Comparison of ENCODE assay signal across 27 cellular contexts in the genomic region with DNA sequence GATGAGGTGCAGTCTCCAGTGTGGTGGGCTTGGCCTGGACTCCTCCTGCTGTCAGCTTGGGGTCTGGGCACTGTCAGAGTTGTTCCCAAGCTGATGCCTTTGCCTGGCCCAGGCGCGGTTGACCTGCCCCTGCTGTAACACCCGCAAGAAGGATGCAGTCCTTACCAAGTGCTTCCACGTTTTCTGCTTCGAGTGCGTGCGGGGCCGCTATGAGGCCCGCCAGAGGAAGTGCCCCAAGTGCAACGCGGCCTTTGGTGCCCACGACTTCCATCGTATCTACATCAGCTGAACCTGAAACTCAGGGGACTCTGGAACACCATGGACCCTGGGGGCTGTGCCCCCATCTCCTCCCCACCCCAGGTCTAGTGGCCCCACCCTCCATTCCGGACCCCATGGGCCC.
"Had no signal": no experiment of that assay in that cellular context is flagged by ENCODE, and none has a peak within 500 bp of the region (broad histone marks: within the 10 kb centered on the region; RNA-seq: fewer than 3 reads in every experiment).

No MANE protein-coding gene starts in this region.

- H3K27ac Mint-ChIP-seq: endodermal cell; natural killer cell treated with Interleukin-12 subunit alpha and Interleukin-12 subunit beta and Interleukin-15 and Interleukin-18, amount 100 ng/mL, for 72 hours; neural progenitor cell; stimulated activated memory B cell treated with anti-CD40 and anti-IgM and Interleukin-4, amounts not matched to agents 10 μg/mL and 1 μg/mL and 100 μg/mL, for 72 hours had no signal

- FAIRE-seq: colon, kidney had no signal

- H3K27me3 Mint-ChIP-seq: dendritic cell treated with granulocyte-macrophage colony-stimulating factor and Interleukin-4, amounts not matched to agents 40 ng/mL and 50 ng/mL, for 4 days; type B pancreatic cell had no signal

- DNase-seq: effector CD8-positive, alpha-beta T cell; endodermal cell; foreskin fibroblast; gastrocnemius medialis; head of caudate nucleus; kidney; mesenchymal stem cell; mucosa of descending colon; naive B cell; stimulated activated CD4-positive, alpha-beta T cell treated with anti-CD3 and anti-CD28 coated beads, Interleukin-4, amount 100 ng/mL, for 4 hours; stimulated activated naive CD8-positive, alpha-beta T cell treated with anti-CD3 and anti-CD28 coated beads, Interleukin-15, Interleukin-2, amounts not matched to agents 100 U/mL and 50 U/mL, for 24 hours; substantia nigra; testis; tibial artery had no signal

- H3K27me3 ChIP-seq: gastrocnemius medialis, neural progenitor cell, testis, tibial artery had no signal

- H3K36me3 ChIP-seq: neural progenitor cell had no signal

- H3K4me2 ChIP-seq: neural progenitor cell had no signal

- H3K9me3 ChIP-seq: gastrocnemius medialis, mucosa of descending colon, psoas muscle, spleen, testis, tibial artery had no signal

- H3K4me3 ChIP-seq: mucosa of descending colon, neural progenitor cell, skin epidermis, testis, tibial artery had no signal

- H3K27ac ChIP-seq: neural progenitor cell, psoas muscle, testis had no signal

- H2AFZ ChIP-seq: neural progenitor cell had no signal

- ATAC-seq: esophagus mucosa; gastrocnemius medialis; left lobe of liver; mucosa of descending colon; natural killer cell treated with Interleukin-12 subunit alpha and Interleukin-12 subunit beta and Interleukin-15 and Interleukin-18, amount 100 ng/mL, for 72 hours; psoas muscle; right cardiac atrium; stimulated activated memory B cell treated with anti-CD40 and anti-IgM and Interleukin-4, amounts not matched to agents 10 μg/mL and 1 μg/mL and 100 μg/mL, for 72 hours; stimulated activated naive CD8-positive, alpha-beta T cell treated with anti-CD3 and anti-CD28 coated beads, Interleukin-15, Interleukin-2, amounts not matched to agents 100 U/mL and 50 U/mL, for 24 hours had no signal

- H3K9me3 Mint-ChIP-seq: dendritic cell treated with granulocyte-macrophage colony-stimulating factor and Interleukin-4, amounts not matched to agents 40 ng/mL and 50 ng/mL, for 4 days; endodermal cell; mesothelial cell of epicardium; naive B cell; natural killer cell treated with Interleukin-12 subunit alpha and Interleukin-12 subunit beta and Interleukin-15 and Interleukin-18, amount 100 ng/mL, for 72 hours; neural progenitor cell; stimulated activated memory B cell treated with anti-CD40 and anti-IgM and Interleukin-4, amounts not matched to agents 10 μg/mL and 1 μg/mL and 100 μg/mL, for 72 hours; type B pancreatic cell had no signal

- H3K4me3 Mint-ChIP-seq: dendritic cell treated with granulocyte-macrophage colony-stimulating factor and Interleukin-4, amounts not matched to agents 40 ng/mL and 50 ng/mL, for 4 days; endodermal cell; stimulated activated memory B cell treated with anti-CD40 and anti-IgM and Interleukin-4, amounts not matched to agents 10 μg/mL and 1 μg/mL and 100 μg/mL, for 72 hours had no signal

- H3K9ac ChIP-seq: neural progenitor cell had no signal
